ENCODE assay signal across 17 cellular contexts in genomic region chr11:112526699-112527410, GRCh38.
DNase-seq lines count a peak whose midpoint lies in the region; ATAC-seq and TF ChIP-seq lines count a peak whose summit lies in the region.
"Had no signal": no experiment of that assay in that cellular context is flagged by ENCODE, and none has a peak within 500 bp of the region (broad histone marks: within the 10 kb centered on the region; RNA-seq: fewer than 3 reads in every experiment).

No MANE protein-coding gene starts in this region.

- peaks cover 3% of the 10 kb centered on the region for H3K4me1 Mint-ChIP-seq in activated T-cell treated with anti-CD3 and anti-CD28 coated beads, Interleukin-2, amount 50 U/mL, for 4 hours (ENCODE audit: low read depth)
- peaks cover 13% of the 10 kb centered on the region for H3K4me1 Mint-ChIP-seq in activated T-cell treated with anti-CD3 and anti-CD28 coated beads, Interleukin-2, amount 50 U/mL, for 24 hours (ENCODE audit: low read depth)

- H3K4me3 ChIP-seq in lower lobe of right lung, result no peak overlapping the region

- intact Hi-C loops in left ventricle myocardium superior (cut with micrococcal nuclease), result no loop called here
- intact Hi-C loops in lower lobe of right lung (cut with DNase I), result no loop called here

- H3K9me3 Mint-ChIP-seq in activated T-cell treated with anti-CD3 and anti-CD28 coated beads, Interleukin-2, amount 50 U/mL, for 4 hours, result no peaks in the 10 kb centered on the region
- H3K9me3 Mint-ChIP-seq in activated T-cell treated with anti-CD3 and anti-CD28 coated beads, Interleukin-2, amount 50 U/mL, for 24 hours, result no peaks in the 10 kb centered on the region
- H3K9me3 Mint-ChIP-seq: dendritic cell treated with granulocyte-macrophage colony-stimulating factor and Interleukin-4, amounts not matched to agents 40 ng/mL and 50 ng/mL, for 4 days; T-helper 1 cell treated with Interleukin-12 subunit alpha and Interleukin-12 subunit beta and Interleukin-4 antibody, amounts not matched to agents 30 μg/mL and 1 μg/mL, for 36 hours had no signal

- no peak overlapping the region for H3K27ac ChIP-seq in lower lobe of right lung

- H3K27me3 Mint-ChIP-seq in activated T-cell treated with anti-CD3 and anti-CD28 coated beads, Interleukin-2, amount 50 U/mL, for 4 hours (ENCODE audit: low read depth), result peaks cover 9% of the 10 kb centered on the region
- peaks cover 9% of the 10 kb centered on the region for H3K27me3 Mint-ChIP-seq in activated T-cell treated with anti-CD3 and anti-CD28 coated beads, Interleukin-2, amount 50 U/mL, for 24 hours
- H3K27me3 Mint-ChIP-seq: dendritic cell treated with granulocyte-macrophage colony-stimulating factor and Interleukin-4, amounts not matched to agents 40 ng/mL and 50 ng/mL, for 4 days had no signal

- no peak for DNase-seq in activated T-cell treated with anti-CD3 and anti-CD28 coated beads, Interleukin-2, amount 50 U/mL, for 4 hours
- no peak for DNase-seq in activated T-cell treated with anti-CD3 and anti-CD28 coated beads, Interleukin-2, amount 50 U/mL, for 24 hours
- peak; percentile 39 for DNase-seq in RPMI7951 (ENCODE audit: low read depth)
- DNase-seq in left ventricle myocardium superior, result no peak
- DNase-seq in stimulated activated CD4-positive, alpha-beta T cell treated with anti-CD3 and anti-CD28 coated beads, Interleukin-4, amount 100 ng/mL, for 1 hour, result peak; percentile 5
- DNase-seq in stimulated activated naive CD4-positive, alpha-beta T cell (lab: John Stamatoyannopoulos, UW), result no peak
- no peak for DNase-seq in lower lobe of right lung
- no peak for DNase-seq in MV-4-11 (lab: John Stamatoyannopoulos, UW)
- DNase-seq: activated CD8-positive, alpha-beta memory T cell treated with anti-CD3 and anti-CD28 coated beads for 24 hours; amniotic stem cell; DMS53; foreskin melanocyte; Karpas-422; kidney had no signal

- no peak for TF ChIP-seq CTCF in lower lobe of right lung (IDR thresholded peaks at IDR 0.05)

- ATAC-seq in activated T-cell treated with anti-CD3 and anti-CD28 coated beads, Interleukin-2, amount 50 U/mL, for 4 hours, result peak; percentile 72 to 87
- ATAC-seq in left ventricle myocardium superior (peak; percentile 30), lower lobe of right lung (no peak)

- no peak overlapping the region for H3K27ac Mint-ChIP-seq in activated T-cell treated with anti-CD3 and anti-CD28 coated beads, Interleukin-2, amount 50 U/mL, for 24 hours
- H3K27ac Mint-ChIP-seq: dendritic cell treated with granulocyte-macrophage colony-stimulating factor and Interleukin-4, amounts not matched to agents 40 ng/mL and 50 ng/mL, for 4 days; T-helper 1 cell treated with Interleukin-12 subunit alpha and Interleukin-12 subunit beta and Interleukin-4 antibody, amounts not matched to agents 30 μg/mL and 1 μg/mL, for 36 hours had no signal

- H3K36me3 Mint-ChIP-seq in activated T-cell treated with anti-CD3 and anti-CD28 coated beads, Interleukin-2, amount 50 U/mL, for 4 hours (ENCODE audit: insufficient read depth), result no peaks in the 10 kb centered on the region
- H3K36me3 Mint-ChIP-seq in activated T-cell treated with anti-CD3 and anti-CD28 coated beads, Interleukin-2, amount 50 U/mL, for 24 hours (ENCODE audit: low read depth), result no peaks in the 10 kb centered on the region

- no peak overlapping the region for H3K4me3 Mint-ChIP-seq in activated T-cell treated with anti-CD3 and anti-CD28 coated beads, Interleukin-2, amount 50 U/mL, for 4 hours
- H3K4me3 Mint-ChIP-seq in activated T-cell treated with anti-CD3 and anti-CD28 coated beads, Interleukin-2, amount 50 U/mL, for 24 hours, result no peak overlapping the region
- H3K4me3 Mint-ChIP-seq: dendritic cell treated with granulocyte-macrophage colony-stimulating factor and Interleukin-4, amounts not matched to agents 40 ng/mL and 50 ng/mL, for 4 days; neural crest cell; T-helper 1 cell treated with Interleukin-12 subunit alpha and Interleukin-12 subunit beta and Interleukin-4 antibody, amounts not matched to agents 30 μg/mL and 1 μg/mL, for 36 hours had no signal

- H3K4me1 ChIP-seq in lower lobe of right lung, result peaks cover 17% of the 10 kb centered on the region

- no peaks in the 10 kb centered on the region for H3K27me3 ChIP-seq in lower lobe of right lung (ENCODE audit: low read depth)

- H3K36me3 ChIP-seq in lower lobe of right lung, result no peaks in the 10 kb centered on the region

- no peaks in the 10 kb centered on the region for H3K9me3 ChIP-seq in lower lobe of right lung

Comparison
In these comparisons a context has a peak if more than half of its experiments do, and no peak if none do; other contexts are left out.
1. ATAC-seq: peak in activated T-cell treated with anti-CD3 and anti-CD28 coated beads, Interleukin-2, amount 50 U/mL, for 4 hours (2 of 2) and left ventricle myocardium superior (single experiment); none in lower lobe of right lung (0 of 2).
2. DNase-seq: peak in RPMI7951 (single experiment) and stimulated activated CD4-positive, alpha-beta T cell treated with anti-CD3 and anti-CD28 coated beads, Interleukin-4, amount 100 ng/mL, for 1 hour (single experiment); none in activated T-cell treated with anti-CD3 and anti-CD28 coated beads, Interleukin-2, amount 50 U/mL, for 4 hours (single experiment), activated T-cell treated with anti-CD3 and anti-CD28 coated beads, Interleukin-2, amount 50 U/mL, for 24 hours (single experiment), left ventricle myocardium superior (single experiment), stimulated activated naive CD4-positive, alpha-beta T cell (0 of 6), lower lobe of right lung (single experiment) and MV-4-11 (single experiment).